8 cellular contexts compared by ENCODE assay signal in genomic region chr2:3303583-3304406, GRCh38.
DNase-seq lines count a peak whose midpoint lies in the region; ATAC-seq and FAIRE-seq lines count a peak whose summit lies in the region.

No MANE protein-coding gene starts in this region.

- FAIRE-seq in endometrium (lab: Jason Lieb, UNC): peak; percentile 65

- H3K27ac Mint-ChIP-seq in CD4-positive, alpha-beta memory T cell: peak overlapping the region; percentile 17 to 88 (median 75)
- no peak overlapping the region for H3K27ac Mint-ChIP-seq in activated CD8-positive, alpha-beta memory T cell treated with anti-CD3 and anti-CD28 coated beads, Interleukin-2, amount 10 ng/mL, durations not matched to agents 7 days and 5 days

- peaks cover 10 to 23% (median 21%) of the 10 kb centered on the region in 4 donors for H3K4me1 Mint-ChIP-seq in CD4-positive, alpha-beta memory T cell
- H3K4me1 Mint-ChIP-seq in activated CD8-positive, alpha-beta memory T cell treated with anti-CD3 and anti-CD28 coated beads, Interleukin-2, amount 10 ng/mL, durations not matched to agents 7 days and 5 days: peaks cover 13% of the 10 kb centered on the region

- H3K27me3 Mint-ChIP-seq in CD4-positive, alpha-beta memory T cell: no peaks in the 10 kb centered on the region
- H3K27me3 Mint-ChIP-seq in activated CD8-positive, alpha-beta memory T cell treated with anti-CD3 and anti-CD28 coated beads, Interleukin-2, amount 10 ng/mL, durations not matched to agents 7 days and 5 days: no peaks in the 10 kb centered on the region

- intact Hi-C loops in CD4-positive, alpha-beta memory T cell (cut with micrococcal nuclease): loop anchor here (2.0 to 10.0 kb wide), 2 partner anchors 303 to 459 kb away; no protein-coding TSS in a partner anchor

- WGBS in mesodermal cell (ENCODE audit: insufficient coverage in 2 of 2), 2 experiments: 41% methylated on average over 27 to 30 of the region's 34 CpGs

- peaks cover 11 to 19% of the 10 kb centered on the region in 2 donors for H3K36me3 Mint-ChIP-seq in CD4-positive, alpha-beta memory T cell
- no peaks in the 10 kb centered on the region for H3K36me3 Mint-ChIP-seq in activated CD8-positive, alpha-beta memory T cell treated with anti-CD3 and anti-CD28 coated beads, Interleukin-2, amount 10 ng/mL, durations not matched to agents 7 days and 5 days

- ATAC-seq in GM19467 (IDR thresholded peaks at IDR 0.05; ENCODE audit: unreplicated experiment): peak; percentile 97
- peak; percentile 82 for ATAC-seq in HG03575 (IDR thresholded peaks at IDR 0.05; ENCODE audit: extremely low read depth, insufficient number of reproducible peaks, low FRiP score, unreplicated experiment)
- peak; percentile 96 for ATAC-seq in activated CD8-positive, alpha-beta memory T cell treated with anti-CD3 and anti-CD28 coated beads, Interleukin-2, amount 10 ng/mL, durations not matched to agents 7 days and 5 days

- no peak overlapping the region for H3K27ac ChIP-seq in CD4-positive, alpha-beta memory T cell (ENCODE audit: low read depth, low read length)
- H3K27ac ChIP-seq in mesodermal cell (ENCODE audit: low read depth, low read length, severe bottlenecking): peak overlapping the region; percentile 67

- H3K9me3 Mint-ChIP-seq in CD4-positive, alpha-beta memory T cell: peaks cover 0 to 1% (median 0%) of the 10 kb centered on the region in 8 donors
- no peaks in the 10 kb centered on the region for H3K9me3 Mint-ChIP-seq in activated CD8-positive, alpha-beta memory T cell treated with anti-CD3 and anti-CD28 coated beads, Interleukin-2, amount 10 ng/mL, durations not matched to agents 7 days and 5 days (ENCODE audit: low read depth)

- POLR2A ChIA-PET in CD4-positive, alpha-beta memory T cell (lab: Charles Lee; ENCODE audit: partially characterized antibody): no interaction called here

- H3K4me3 Mint-ChIP-seq in CD4-positive, alpha-beta memory T cell: peak overlapping the region in 7 of 8 donors; percentile 3 to 63 (median 46)
- no peak overlapping the region for H3K4me3 Mint-ChIP-seq in activated CD8-positive, alpha-beta memory T cell treated with anti-CD3 and anti-CD28 coated beads, Interleukin-2, amount 10 ng/mL, durations not matched to agents 7 days and 5 days

- no peaks in the 10 kb centered on the region for H3K27me3 ChIP-seq in CD4-positive, alpha-beta memory T cell (ENCODE audit: insufficient read depth, low read length)

- peaks cover 4% of the 10 kb centered on the region for H3K36me3 ChIP-seq in CD4-positive, alpha-beta memory T cell (ENCODE audit: insufficient read depth, low read length)
- H3K36me3 ChIP-seq in mesodermal cell (ENCODE audit: control insufficient read depth, insufficient read depth, low read length): no peaks in the 10 kb centered on the region

- peak; percentile 60 to 69 (median 68) for DNase-seq in CD4-positive, alpha-beta memory T cell
- peak; percentile 72 for DNase-seq in NCI-H774 (lab: John Stamatoyannopoulos, UW)
- DNase-seq in activated CD8-positive, alpha-beta memory T cell treated with anti-CD3 and anti-CD28 coated beads, Interleukin-2, amount 10 ng/mL, durations not matched to agents 7 days and 5 days: peak; percentile 78
- peak; percentile 65 to 69 for DNase-seq in stimulated activated CD8-positive, alpha-beta memory T cell treated with anti-CD3 and anti-CD28 coated beads, Interleukin-15, amount 100 ng/mL, for 48 hours (ENCODE audit: low read depth in 2 of 2)

- CTCF ChIA-PET in CD4-positive, alpha-beta memory T cell (lab: Charles Lee; ENCODE audit: partially characterized antibody): interaction anchor here (1.1 to 1.4 kb wide), 5 partner anchors 10 to 125 kb away, joined by 3 to 6 read pairs (median 4); no protein-coding TSS in a partner anchor
- CTCF ChIA-PET in activated CD8-positive, alpha-beta memory T cell treated with anti-CD3 and anti-CD28 coated beads, Interleukin-2, amount 10 ng/mL, durations not matched to agents 7 days and 5 days (lab: Charles Lee): interaction anchor here (1.0 to 1.1 kb wide), 2 partner anchors 10 to 17 kb away, joined by 3 read pairs; no protein-coding TSS in a partner anchor

- peaks cover 9% of the 10 kb centered on the region for H3K4me1 ChIP-seq in CD4-positive, alpha-beta memory T cell (ENCODE audit: insufficient read depth, low read length)
- H3K4me1 ChIP-seq in mesodermal cell (ENCODE audit: control insufficient read depth, insufficient read depth, low read length, poor library complexity, severe bottlenecking): peaks cover 5% of the 10 kb centered on the region

- no peaks in the 10 kb centered on the region for H3K9me3 ChIP-seq in CD4-positive, alpha-beta memory T cell (ENCODE audit: control insufficient read depth in 1 of 2, low read length in 2 of 2)
- no peaks in the 10 kb centered on the region for H3K9me3 ChIP-seq in mesodermal cell (ENCODE audit: control insufficient read depth, low read length)

- no peak overlapping the region for H3K4me3 ChIP-seq in CD4-positive, alpha-beta memory T cell (ENCODE audit: low read length in 2 of 2)
- no peak overlapping the region for H3K4me3 ChIP-seq in mesodermal cell (ENCODE audit: extremely low read depth, insufficient read depth, low read length, poor library complexity, severe bottlenecking)
